ENCODE assay signal across 9 cellular contexts in the genomic region with DNA sequence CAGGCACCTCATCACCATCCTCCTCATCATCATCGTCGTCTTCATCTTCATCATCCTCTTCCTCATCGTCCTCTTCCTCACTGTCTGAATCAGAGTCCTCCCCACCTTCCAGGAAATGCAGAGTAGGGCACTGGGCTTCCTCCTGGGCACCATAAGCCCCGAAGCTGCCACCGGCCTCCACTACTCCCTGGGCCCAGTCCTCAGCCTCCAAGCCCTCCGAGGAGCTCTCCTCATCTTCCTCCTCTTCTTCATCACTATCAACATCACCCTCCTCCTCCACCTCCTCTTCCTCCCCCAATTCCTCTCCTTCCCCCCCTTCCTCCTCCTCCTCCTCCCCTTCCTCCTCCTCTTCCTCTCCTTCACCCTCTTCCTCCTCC. TPM values are rescaled to one million over a fixed set of nuclear protein-coding genes. Genes with fewer than 3 reads are reported as not detected.
DNase-seq lines count a peak whose midpoint lies in the region; ATAC-seq, FAIRE-seq and TF ChIP-seq lines count a peak whose summit lies in the region.
"Had no signal": no experiment of that assay in that cellular context is flagged by ENCODE, and none has a peak within 500 bp of the region (broad histone marks: within the 10 kb centered on the region; RNA-seq: fewer than 3 reads in every experiment).

No MANE protein-coding gene starts in this region.

- DNase-seq in activated T-cell treated with anti-CD3 and anti-CD28 coated beads, Interleukin-2, amount 50 U/mL, for 4 hours, result no peak
- DNase-seq in activated T-cell treated with anti-CD3 and anti-CD28 coated beads, Interleukin-2, amount 50 U/mL, for 1 hour, result no peak
- no peak for DNase-seq in activated naive CD8-positive, alpha-beta T cell treated with anti-CD3 and anti-CD28 coated beads, Interleukin-2, amount 50 U/mL, for 24 hours
- DNase-seq in keratinocyte (ENCODE audit: low read depth, low spot score) (no peak), suprapubic skin (ENCODE audit: low spot score in 2 of 2) (no peak), NCI-H774 (lab: John Stamatoyannopoulos, UW) (no peak), NCI-H69 (lab: John Stamatoyannopoulos, UW) (no peak)
- DNase-seq: activated effector memory CD4-positive, alpha-beta T cell treated with anti-CD3 and anti-CD28 coated beads, Interleukin-2, amount 50 U/mL, for 16 hours had no signal

- H3K4me1 ChIP-seq in keratinocyte (ENCODE audit: control insufficient read depth, extremely low read depth, insufficient read depth, low read length) (peaks cover 37% of the 10 kb centered on the region), suprapubic skin (peaks cover 72% of the 10 kb centered on the region)

- peaks cover 49% of the 10 kb centered on the region for H3K4me1 Mint-ChIP-seq in activated T-cell treated with anti-CD3 and anti-CD28 coated beads, Interleukin-2, amount 50 U/mL, for 4 hours (ENCODE audit: low read depth)
- peaks cover 45% of the 10 kb centered on the region for H3K4me1 Mint-ChIP-seq in activated naive CD8-positive, alpha-beta T cell treated with anti-CD3 and anti-CD28 coated beads, Interleukin-2, amount 50 U/mL, for 24 hours

- no peak for FAIRE-seq in keratinocyte (lab: Jason Lieb, UNC)

- H3K4me3 ChIP-seq in keratinocyte (ENCODE audit: control insufficient read depth in 2 of 3, extremely low read depth in 1 of 3, insufficient read depth in 2 of 3, low read depth in 1 of 3, low read length in 3 of 3), result peak overlapping the region; percentile 43 to 77 (median 75)
- peak overlapping the region; percentile 66 for H3K4me3 ChIP-seq in suprapubic skin

- no peak for TF ChIP-seq POLR2A in suprapubic skin (IDR thresholded peaks at IDR 0.05)

- H4K20me1 ChIP-seq in keratinocyte (ENCODE audit: control insufficient read depth, extremely low read depth, insufficient read depth, low read length), result peaks cover 21% of the 10 kb centered on the region

- peak overlapping the region; percentile 77 for H3K9ac ChIP-seq in keratinocyte (ENCODE audit: control insufficient read depth, extremely low read depth, insufficient read depth, low read length)

- H3K4me2 ChIP-seq in keratinocyte (ENCODE audit: control insufficient read depth, extremely low read depth, insufficient read depth, low read depth, low read length), result peak overlapping the region; percentile 91

- H3K36me3 ChIP-seq in keratinocyte (ENCODE audit: control insufficient read depth in 2 of 2, extremely low read depth in 1 of 2, insufficient read depth in 2 of 2, low read length in 2 of 2), result peaks cover 0 to 9% of the 10 kb centered on the region in 2 experiments
- peaks cover 3% of the 10 kb centered on the region for H3K36me3 ChIP-seq in suprapubic skin

- TF ChIP-seq EP300 in suprapubic skin (IDR thresholded peaks at IDR 0.05), result no peak

- TF ChIP-seq CTCF in keratinocyte (optimal IDR thresholded peaks at IDR 0.05 in 1 of 3, IDR thresholded peaks at IDR 0.05 in 1 of 3, conservative IDR thresholded peaks at IDR 0.05 in 1 of 3; ENCODE audit: extremely low read depth in 1 of 3, insufficient read depth in 2 of 3, low read length in 3 of 3), result no peak
- TF ChIP-seq CTCF in suprapubic skin (IDR thresholded peaks at IDR 0.05), result no peak

- 63% methylated on average over 6 of the region's 6 CpGs for WGBS in suprapubic skin

- H3K9me3 ChIP-seq in keratinocyte (ENCODE audit: control insufficient read depth, low read depth, low read length) (no peaks in the 10 kb centered on the region), suprapubic skin (no peaks in the 10 kb centered on the region)

- H3K9me1 ChIP-seq in keratinocyte (ENCODE audit: control insufficient read depth, extremely low read depth, insufficient read depth, low read length), result peaks cover 4% of the 10 kb centered on the region

- peaks cover 31% of the 10 kb centered on the region for H3K79me2 ChIP-seq in keratinocyte (ENCODE audit: control insufficient read depth, insufficient read depth, low read length)

- no peak for ATAC-seq in activated T-cell treated with anti-CD3 and anti-CD28 coated beads, Interleukin-2, amount 50 U/mL, for 4 hours
- ATAC-seq in activated naive CD8-positive, alpha-beta T cell treated with anti-CD3 and anti-CD28 coated beads, Interleukin-2, amount 50 U/mL, for 24 hours, result no peak
- ATAC-seq in HG03025 (IDR thresholded peaks at IDR 0.05; ENCODE audit: low FRiP score, unreplicated experiment), result no peak

- no peaks in the 10 kb centered on the region for H3K9me3 Mint-ChIP-seq in activated T-cell treated with anti-CD3 and anti-CD28 coated beads, Interleukin-2, amount 50 U/mL, for 4 hours
- no peaks in the 10 kb centered on the region for H3K9me3 Mint-ChIP-seq in activated naive CD8-positive, alpha-beta T cell treated with anti-CD3 and anti-CD28 coated beads, Interleukin-2, amount 50 U/mL, for 24 hours

- H3K27ac ChIP-seq in keratinocyte (ENCODE audit: control insufficient read depth, insufficient read depth, low read length) (no peak overlapping the region), suprapubic skin (peak overlapping the region; percentile 86)

- dilution Hi-C loops in keratinocyte (cut with MboI; ENCODE audit: extremely low pct_ligation_motif_present, low sequenced_read_pairs), result no loop called here

- H3K27me3 ChIP-seq in keratinocyte (ENCODE audit: control insufficient read depth, extremely low read depth, insufficient read depth, low read length) (no peaks in the 10 kb centered on the region), suprapubic skin (no peaks in the 10 kb centered on the region)

- peak overlapping the region; percentile 69 for H3K4me3 Mint-ChIP-seq in activated T-cell treated with anti-CD3 and anti-CD28 coated beads, Interleukin-2, amount 50 U/mL, for 4 hours
- H3K4me3 Mint-ChIP-seq in activated naive CD8-positive, alpha-beta T cell treated with anti-CD3 and anti-CD28 coated beads, Interleukin-2, amount 50 U/mL, for 24 hours, result peak overlapping the region; percentile 54

- H3K36me3 Mint-ChIP-seq in activated T-cell treated with anti-CD3 and anti-CD28 coated beads, Interleukin-2, amount 50 U/mL, for 4 hours (ENCODE audit: insufficient read depth), result peaks cover 6% of the 10 kb centered on the region
- peaks cover 5% of the 10 kb centered on the region for H3K36me3 Mint-ChIP-seq in activated naive CD8-positive, alpha-beta T cell treated with anti-CD3 and anti-CD28 coated beads, Interleukin-2, amount 50 U/mL, for 24 hours (ENCODE audit: low read depth)

- no peaks in the 10 kb centered on the region for H3K27me3 Mint-ChIP-seq in activated T-cell treated with anti-CD3 and anti-CD28 coated beads, Interleukin-2, amount 50 U/mL, for 4 hours (ENCODE audit: low read depth)
- peaks cover under 1% of the 10 kb centered on the region for H3K27me3 Mint-ChIP-seq in activated naive CD8-positive, alpha-beta T cell treated with anti-CD3 and anti-CD28 coated beads, Interleukin-2, amount 50 U/mL, for 24 hours

- H2AFZ ChIP-seq in keratinocyte (ENCODE audit: control insufficient read depth, low read length), result no peak overlapping the region

- peak overlapping the region; percentile 55 for H3K27ac Mint-ChIP-seq in activated naive CD8-positive, alpha-beta T cell treated with anti-CD3 and anti-CD28 coated beads, Interleukin-2, amount 50 U/mL, for 24 hours

RNA-seq across cellular contexts. Expression of a gene that starts 1.7 kb away (rescaled TPM):
- total RNA-seq in activated T-cell treated with anti-CD3 and anti-CD28 coated beads, Interleukin-2, amount 50 U/mL, for 4 hours, result 10 to 100 TPM; 77.9 to 91.4 (median 89.2) TPM
- 18.1 to 22.3 TPM (median 22.0 TPM) in 3 replicates for polyA plus RNA-seq in keratinocyte
- polyA plus RNA-seq in keratinocyte (2011; ENCODE audit: low read depth), result 20.5 TPM
- 14.2 and 31.9 TPM in 2 replicates for polyA plus RNA-seq in keratinocyte (2011; cell fraction: cytosol; rRNA removed)
- 19.2 and 26.9 TPM in 2 replicates for polyA plus RNA-seq in keratinocyte (2011; cell fraction: nucleus; rRNA removed)
- 19.4 and 51.1 TPM in 2 replicates for polyA plus RNA-seq in keratinocyte (2012; ENCODE audit: low replicate concordance)
- polyA minus RNA-seq in keratinocyte, result 19.1 to 48.1 TPM (median 20.0 TPM) in 3 replicates
- polyA minus RNA-seq in keratinocyte (2011; cell fraction: cytosol; rRNA and poly(A)+ RNA removed), result 59.7 TPM
- 16.1 and 19.6 TPM in 2 replicates for polyA minus RNA-seq in keratinocyte (2011; cell fraction: nucleus; rRNA and poly(A)+ RNA removed)
- 10 to 100 TPM; 57.0 to 81.4 (median 66.4) TPM for total RNA-seq in suprapubic skin

RNA-seq across cellular contexts. Expression of a gene that starts 3.6 kb away (rescaled TPM):
- total RNA-seq in activated T-cell treated with anti-CD3 and anti-CD28 coated beads, Interleukin-2, amount 50 U/mL, for 4 hours, result under 1 TPM in 1 of 3 donors, not detected in 2; 0.18 TPM
- 0.06 to 0.09 TPM (median 0.07 TPM) in 3 replicates for polyA plus RNA-seq in keratinocyte
- not detected for polyA plus RNA-seq in keratinocyte (2011; ENCODE audit: low read depth)
- polyA plus RNA-seq in keratinocyte (2011; cell fraction: cytosol; rRNA removed), result 0.06 TPM in 1 of 2 replicates, not detected in the other
- 0.15 TPM in 2 replicates for polyA plus RNA-seq in keratinocyte (2011; cell fraction: nucleus; rRNA removed)
- not detected in 2 replicates for polyA plus RNA-seq in keratinocyte (2012; ENCODE audit: low replicate concordance)
- not detected in 3 replicates for polyA minus RNA-seq in keratinocyte
- not detected for polyA minus RNA-seq in keratinocyte (2011; cell fraction: cytosol; rRNA and poly(A)+ RNA removed)
- not detected in 2 replicates for polyA minus RNA-seq in keratinocyte (2011; cell fraction: nucleus; rRNA and poly(A)+ RNA removed)
- total RNA-seq in suprapubic skin, result not detected

RNA-seq across cellular contexts. Expression of a gene that starts 11.3 kb away (rescaled TPM):
- 10 to 100 TPM; 32.8 to 40.8 (median 34.7) TPM for total RNA-seq in activated T-cell treated with anti-CD3 and anti-CD28 coated beads, Interleukin-2, amount 50 U/mL, for 4 hours
- 15.0 to 41.5 TPM (median 23.5 TPM) in 3 replicates for polyA plus RNA-seq in keratinocyte
- polyA plus RNA-seq in keratinocyte (2011; ENCODE audit: low read depth), result 35.9 TPM
- polyA plus RNA-seq in keratinocyte (2011; cell fraction: cytosol; rRNA removed), result 31.9 and 57.1 TPM in 2 replicates
- polyA plus RNA-seq in keratinocyte (2011; cell fraction: nucleus; rRNA removed), result 89.9 and 117 TPM in 2 replicates
- polyA plus RNA-seq in keratinocyte (2012; ENCODE audit: low replicate concordance), result 14.3 and 38.5 TPM in 2 replicates
- 19.1 to 77.3 TPM (median 28.9 TPM) in 3 replicates for polyA minus RNA-seq in keratinocyte
- 34.5 TPM for polyA minus RNA-seq in keratinocyte (2011; cell fraction: cytosol; rRNA and poly(A)+ RNA removed)
- polyA minus RNA-seq in keratinocyte (2011; cell fraction: nucleus; rRNA and poly(A)+ RNA removed), result 18.8 and 36.4 TPM in 2 replicates
- 10 to 100 TPM; 12.7 to 34.4 (median 23.3) TPM for total RNA-seq in suprapubic skin

RNA-seq across cellular contexts. Expression of a gene that starts 17.3 kb away (rescaled TPM):
- total RNA-seq in activated T-cell treated with anti-CD3 and anti-CD28 coated beads, Interleukin-2, amount 50 U/mL, for 4 hours, result 100 to 1,000 TPM in 1 of 3 donors, 10 to 100 TPM in 2; 63.3 to 102 (median 84.2) TPM
- polyA plus RNA-seq in keratinocyte, result 25.8 to 44.3 TPM (median 28.2 TPM) in 3 replicates
- polyA plus RNA-seq in keratinocyte (2011; ENCODE audit: low read depth), result 4.8 TPM
- 27.4 and 60.1 TPM in 2 replicates for polyA plus RNA-seq in keratinocyte (2011; cell fraction: cytosol; rRNA removed)
- polyA plus RNA-seq in keratinocyte (2011; cell fraction: nucleus; rRNA removed), result 14.8 and 21.0 TPM in 2 replicates
- polyA plus RNA-seq in keratinocyte (2012; ENCODE audit: low replicate concordance), result 14.3 and 54.5 TPM in 2 replicates
- polyA minus RNA-seq in keratinocyte, result 20.5 to 76.6 TPM (median 31.1 TPM) in 3 replicates
- 90.0 TPM for polyA minus RNA-seq in keratinocyte (2011; cell fraction: cytosol; rRNA and poly(A)+ RNA removed)
- polyA minus RNA-seq in keratinocyte (2011; cell fraction: nucleus; rRNA and poly(A)+ RNA removed), result 10.8 and 13.0 TPM in 2 replicates
- total RNA-seq in suprapubic skin, result 10 to 100 TPM in 3 of 4 donors, 1 to 10 TPM in 1; 8.4 to 20.3 (median 18.9) TPM

RNA-seq across cellular contexts. Expression of a gene that starts 35.5 kb away (rescaled TPM):
- total RNA-seq in activated T-cell treated with anti-CD3 and anti-CD28 coated beads, Interleukin-2, amount 50 U/mL, for 4 hours, result 10 to 100 TPM; 14.2 to 17.3 (median 14.7) TPM
- polyA plus RNA-seq in keratinocyte, result 4.3 to 9.0 TPM (median 5.2 TPM) in 3 replicates
- 0.51 TPM for polyA plus RNA-seq in keratinocyte (2011; ENCODE audit: low read depth)
- 4.2 and 7.7 TPM in 2 replicates for polyA plus RNA-seq in keratinocyte (2011; cell fraction: cytosol; rRNA removed)
- 4.5 and 6.2 TPM in 2 replicates for polyA plus RNA-seq in keratinocyte (2011; cell fraction: nucleus; rRNA removed)
- 3.2 and 9.7 TPM in 2 replicates for polyA plus RNA-seq in keratinocyte (2012; ENCODE audit: low replicate concordance)
- polyA minus RNA-seq in keratinocyte, result 5.6 to 13.5 TPM (median 6.1 TPM) in 3 replicates
- 9.8 TPM for polyA minus RNA-seq in keratinocyte (2011; cell fraction: cytosol; rRNA and poly(A)+ RNA removed)
- polyA minus RNA-seq in keratinocyte (2011; cell fraction: nucleus; rRNA and poly(A)+ RNA removed), result 5.9 and 7.0 TPM in 2 replicates
- 10 to 100 TPM in 3 of 4 donors, 1 to 10 TPM in 1; 7.7 to 18.3 (median 14.3) TPM for total RNA-seq in suprapubic skin
